39 cellular contexts compared by ENCODE assay signal in the genomic region with DNA sequence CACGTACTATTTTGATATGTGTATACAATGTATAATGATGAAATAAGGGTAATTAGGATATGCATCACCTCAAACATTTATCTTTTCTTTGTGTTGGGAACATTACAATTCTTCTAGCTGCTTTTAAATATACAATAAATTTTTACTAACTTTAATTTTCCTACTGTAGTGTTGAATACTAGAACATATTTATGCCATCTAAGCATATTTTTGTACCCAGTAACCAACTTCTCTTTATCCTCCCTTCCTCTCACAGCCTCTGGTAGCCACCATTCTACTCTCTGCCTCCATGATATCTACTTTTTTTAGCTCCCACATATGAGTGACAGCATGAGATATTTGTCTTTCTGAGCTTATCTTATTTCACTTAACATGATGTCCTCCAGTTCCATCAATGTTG.
"Had no signal": no experiment of that assay in that cellular context is flagged by ENCODE, and none has a peak within 500 bp of the region (broad histone marks: within the 10 kb centered on the region; RNA-seq: fewer than 3 reads in every experiment).

No MANE protein-coding gene starts in this region.

- H3K4me1 Mint-ChIP-seq: activated naive CD4-positive, alpha-beta T cell treated with anti-CD3 and anti-CD28 coated beads, Interleukin-2, amount 10 ng/mL, durations not matched to agents 7 days and 5 days; activated naive CD4-positive, alpha-beta T cell treated with anti-CD3 and anti-CD28 coated beads, Interleukin-2, amount 50 U/mL, for 24 hours; activated naive CD8-positive, alpha-beta T cell treated with anti-CD3 and anti-CD28 coated beads for 36 hours; activated naive CD8-positive, alpha-beta T cell treated with anti-CD3 and anti-CD28 coated beads, Interleukin-2, amount 10 ng/mL, durations not matched to agents 7 days and 5 days; activated naive CD8-positive, alpha-beta T cell treated with anti-CD3 and anti-CD28 coated beads, Interleukin-2, amount 50 U/mL, for 24 hours; activated T-helper 17 cell treated with anti-CD3 and anti-CD28 coated beads, Interleukin-2, amount 50 U/mL, for 72 hours; brain; central memory CD8-positive, alpha-beta T cell had no signal

- H3K9me3 Mint-ChIP-seq: activated naive CD4-positive, alpha-beta T cell treated with anti-CD3 and anti-CD28 coated beads, Interleukin-2, amount 10 ng/mL, durations not matched to agents 7 days and 5 days; activated naive CD8-positive, alpha-beta T cell treated with anti-CD3 and anti-CD28 coated beads, Interleukin-2, amount 10 ng/mL, durations not matched to agents 7 days and 5 days; activated naive CD8-positive, alpha-beta T cell treated with anti-CD3 and anti-CD28 coated beads, Interleukin-2, amount 50 U/mL, for 24 hours; activated T-cell treated with anti-CD3 and anti-CD28 coated beads, Interleukin-2, amount 50 U/mL, for 4 hours; activated T-cell treated with anti-CD3 and anti-CD28 coated beads, Interleukin-2, amount 50 U/mL, for 72 hours; activated T-helper 2 cell treated with anti-CD3 and anti-CD28 coated beads, Interferon-gamma antibody, Interleukin-2, Interleukin-4, amounts not matched to agents 10 μg/mL and 5 μg/mL and 100 μg/mL, durations not matched to agents 14 hours and 24 hours and 36 hours; brain had no signal

- H3K4me3 ChIP-seq: adrenal gland, ascending aorta, body of pancreas, breast epithelium, cardiac muscle cell had no signal

- H3K27ac Mint-ChIP-seq: activated naive CD4-positive, alpha-beta T cell treated with anti-CD3 and anti-CD28 coated beads for 36 hours; activated naive CD4-positive, alpha-beta T cell treated with anti-CD3 and anti-CD28 coated beads, Interleukin-2, amount 10 ng/mL, durations not matched to agents 7 days and 5 days; activated naive CD4-positive, alpha-beta T cell treated with anti-CD3 and anti-CD28 coated beads, Interleukin-2, amount 50 U/mL, for 24 hours; activated naive CD4-positive, alpha-beta T cell treated with anti-CD3 and anti-CD28 coated beads, Interleukin-2, amount 50 U/mL, for 72 hours; activated naive CD8-positive, alpha-beta T cell; activated naive CD8-positive, alpha-beta T cell treated with anti-CD3 and anti-CD28 coated beads for 36 hours; activated naive CD8-positive, alpha-beta T cell treated with anti-CD3 and anti-CD28 coated beads, Interleukin-2, amount 10 ng/mL, durations not matched to agents 7 days and 5 days; activated naive CD8-positive, alpha-beta T cell treated with anti-CD3 and anti-CD28 coated beads, Interleukin-2, amount 50 U/mL, for 24 hours; activated T-cell treated with anti-CD3 and anti-CD28 coated beads, Interleukin-2, amount 50 U/mL, for 24 hours; activated T-cell treated with anti-CD3 and anti-CD28 coated beads, Interleukin-2, amount 50 U/mL, for 72 hours; activated T-helper 17 cell treated with anti-CD3 and anti-CD28 coated beads, Interleukin-2, amount 50 U/mL, for 72 hours; activated T-helper 2 cell treated with anti-CD3 and anti-CD28 coated beads, Interferon-gamma antibody, Interleukin-2, Interleukin-4, amounts not matched to agents 10 μg/mL and 5 μg/mL and 100 μg/mL, durations not matched to agents 14 hours and 24 hours and 36 hours; brain had no signal

- H3K4me1 ChIP-seq: adrenal gland, ascending aorta, body of pancreas, breast epithelium had no signal

- H3K36me3 ChIP-seq: adrenal gland, ascending aorta, brain microvascular endothelial cell, breast epithelium, cardiac muscle cell had no signal

- H3K27me3 ChIP-seq: adrenal gland, ascending aorta, body of pancreas, brain microvascular endothelial cell, breast epithelium, cardiac muscle cell had no signal

- H3K36me3 Mint-ChIP-seq: activated naive CD4-positive, alpha-beta T cell treated with anti-CD3 and anti-CD28 coated beads, Interleukin-2, amount 10 ng/mL, durations not matched to agents 7 days and 5 days; activated naive CD4-positive, alpha-beta T cell treated with anti-CD3 and anti-CD28 coated beads, Interleukin-2, amount 50 U/mL, for 24 hours; activated naive CD4-positive, alpha-beta T cell treated with anti-CD3 and anti-CD28 coated beads, Interleukin-2, amount 50 U/mL, for 72 hours; activated naive CD8-positive, alpha-beta T cell; activated naive CD8-positive, alpha-beta T cell treated with anti-CD3 and anti-CD28 coated beads for 36 hours; activated naive CD8-positive, alpha-beta T cell treated with anti-CD3 and anti-CD28 coated beads, Interleukin-2, amount 10 ng/mL, durations not matched to agents 7 days and 5 days; brain had no signal

- H3K27me3 Mint-ChIP-seq: activated naive CD4-positive, alpha-beta T cell treated with anti-CD3 and anti-CD28 coated beads, Interleukin-2, amount 10 ng/mL, durations not matched to agents 7 days and 5 days; activated naive CD4-positive, alpha-beta T cell treated with anti-CD3 and anti-CD28 coated beads, Interleukin-2, amount 50 U/mL, for 24 hours; activated naive CD8-positive, alpha-beta T cell; activated naive CD8-positive, alpha-beta T cell treated with anti-CD3 and anti-CD28 coated beads for 36 hours; activated naive CD8-positive, alpha-beta T cell treated with anti-CD3 and anti-CD28 coated beads, Interleukin-2, amount 10 ng/mL, durations not matched to agents 7 days and 5 days; activated naive CD8-positive, alpha-beta T cell treated with anti-CD3 and anti-CD28 coated beads, Interleukin-2, amount 50 U/mL, for 24 hours; activated T-cell treated with anti-CD3 and anti-CD28 coated beads, Interleukin-2, amount 50 U/mL, for 24 hours; activated T-helper 17 cell treated with anti-CD3 and anti-CD28 coated beads, Interleukin-2, amount 50 U/mL, for 72 hours; brain; central memory CD8-positive, alpha-beta T cell had no signal

- H3K27ac ChIP-seq: adrenal gland, ascending aorta, body of pancreas, brain microvascular endothelial cell, breast epithelium, cardiac muscle cell had no signal

- FAIRE-seq: astrocyte, bronchial epithelial cell had no signal

- DNase-seq: activated effector memory CD4-positive, alpha-beta T cell treated with anti-CD3 and anti-CD28 coated beads, Interleukin-2, amount 50 U/mL, for 16 hours; activated effector memory CD4-positive, alpha-beta T cell treated with Interleukin-2 at 50 U/mL for 16 hours; activated gamma-delta T cell; activated gamma-delta T cell treated with Interleukin-2 at 50 U/mL for 16 hours; activated naive CD4-positive, alpha-beta T cell; activated naive CD4-positive, alpha-beta T cell treated with anti-CD3 and anti-CD28 coated beads for 36 hours; activated naive CD4-positive, alpha-beta T cell treated with anti-CD3 and anti-CD28 coated beads, Interleukin-2, amount 10 ng/mL, durations not matched to agents 7 days and 5 days; activated naive CD4-positive, alpha-beta T cell treated with anti-CD3 and anti-CD28 coated beads, Interleukin-2, amount 50 U/mL, for 16 hours; activated naive CD4-positive, alpha-beta T cell treated with Interleukin-2 at 50 U/mL for 16 hours; activated naive CD8-positive, alpha-beta T cell treated with anti-CD3 and anti-CD28 coated beads for 36 hours; activated naive CD8-positive, alpha-beta T cell treated with anti-CD3 and anti-CD28 coated beads, Interleukin-2, amount 10 ng/mL, durations not matched to agents 7 days and 5 days; activated naive CD8-positive, alpha-beta T cell treated with anti-CD3 and anti-CD28 coated beads, Interleukin-2, amount 50 U/mL, for 24 hours; activated T-cell treated with anti-CD3 and anti-CD28 coated beads, Interleukin-2, amount 50 U/mL, for 1 hour; activated T-cell treated with anti-CD3 and anti-CD28 coated beads, Interleukin-2, amount 50 U/mL, for 24 hours; activated T-cell treated with anti-CD3 and anti-CD28 coated beads, Interleukin-2, amount 50 U/mL, for 4 hours; activated T-cell treated with anti-CD3 and anti-CD28 coated beads, Interleukin-2, amount 50 U/mL, for 48 hours; activated T-cell treated with anti-CD3 and anti-CD28 coated beads, Interleukin-2, amount 50 U/mL, for 72 hours; adrenal gland; amniotic stem cell; amygdala; anterior cingulate cortex; aorta; body of pancreas; brain microvascular endothelial cell; caudate nucleus; central memory CD4-positive, alpha-beta T cell; cerebellar nuclear complex had no signal

- H3K9me3 ChIP-seq: adrenal gland, ascending aorta, body of pancreas, breast epithelium had no signal

- H3K4me3 Mint-ChIP-seq: activated naive CD4-positive, alpha-beta T cell treated with anti-CD3 and anti-CD28 coated beads for 36 hours; activated naive CD4-positive, alpha-beta T cell treated with anti-CD3 and anti-CD28 coated beads, Interleukin-2, amount 10 ng/mL, durations not matched to agents 7 days and 5 days; activated naive CD4-positive, alpha-beta T cell treated with anti-CD3 and anti-CD28 coated beads, Interleukin-2, amount 50 U/mL, for 24 hours; activated naive CD8-positive, alpha-beta T cell; activated naive CD8-positive, alpha-beta T cell treated with anti-CD3 and anti-CD28 coated beads for 36 hours; activated naive CD8-positive, alpha-beta T cell treated with anti-CD3 and anti-CD28 coated beads, Interleukin-2, amount 10 ng/mL, durations not matched to agents 7 days and 5 days; activated naive CD8-positive, alpha-beta T cell treated with anti-CD3 and anti-CD28 coated beads, Interleukin-2, amount 50 U/mL, for 24 hours; activated T-cell treated with anti-CD3 and anti-CD28 coated beads, Interleukin-2, amount 50 U/mL, for 24 hours; activated T-cell treated with anti-CD3 and anti-CD28 coated beads, Interleukin-2, amount 50 U/mL, for 4 hours; activated T-cell treated with anti-CD3 and anti-CD28 coated beads, Interleukin-2, amount 50 U/mL, for 72 hours; activated T-helper 17 cell treated with anti-CD3 and anti-CD28 coated beads, Interleukin-2, amount 50 U/mL, for 72 hours; brain; central memory CD8-positive, alpha-beta T cell had no signal

- ATAC-seq: activated naive CD4-positive, alpha-beta T cell treated with anti-CD3 and anti-CD28 coated beads, Interleukin-2, amount 50 U/mL, for 72 hours; activated naive CD8-positive, alpha-beta T cell treated with anti-CD3 and anti-CD28 coated beads, Interleukin-2, amount 50 U/mL, for 24 hours; activated T-cell treated with anti-CD3 and anti-CD28 coated beads, Interleukin-2, amount 50 U/mL, for 4 hours; activated T-cell treated with anti-CD3 and anti-CD28 coated beads, Interleukin-2, amount 50 U/mL, for 72 hours; activated T-helper 17 cell treated with anti-CD3 and anti-CD28 coated beads, Interleukin-2, amount 50 U/mL, for 72 hours; body of pancreas had no signal
